ENCODE assay signal across 24 cellular contexts in the genomic region with DNA sequence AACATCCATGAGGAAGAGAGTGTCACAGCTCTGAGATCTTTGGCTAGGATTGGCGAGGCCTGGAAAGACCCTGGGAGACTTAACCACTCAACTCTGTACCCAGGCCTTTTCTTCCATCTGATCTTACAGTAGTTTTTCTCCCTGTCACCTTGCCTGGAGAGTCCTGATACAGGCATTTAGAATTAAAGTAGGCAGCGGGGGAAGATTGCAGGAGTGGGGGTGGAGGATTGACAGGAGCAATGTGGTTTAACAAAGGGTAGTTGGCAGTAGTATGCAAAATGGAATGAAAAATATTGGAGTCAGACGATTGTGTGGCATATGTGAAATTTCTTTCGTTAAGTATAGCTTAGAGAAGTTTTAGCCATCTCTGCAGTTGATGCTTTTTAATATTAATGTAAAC. TPM values are rescaled to one million over a fixed set of nuclear protein-coding genes. Genes with fewer than 3 reads are reported as not detected.
DNase-seq lines count a peak whose midpoint lies in the region; TF ChIP-seq lines count a peak whose summit lies in the region.
"Had no signal": no experiment of that assay in that cellular context is flagged by ENCODE, and none has a peak within 500 bp of the region (broad histone marks: within the 10 kb centered on the region; RNA-seq: fewer than 3 reads in every experiment).

No MANE protein-coding gene starts in this region.

- TF ChIP-seq CTCF in OCI-LY1 (IDR thresholded peaks at IDR 0.05; ENCODE audit: low read length) (no peak), chondrocyte (IDR thresholded peaks at IDR 0.05) (no peak)

- no peaks in the 10 kb centered on the region for H3K27me3 Mint-ChIP-seq in chondrocyte (ENCODE audit: low read depth)

- no peak overlapping the region for H2BK12ac ChIP-seq in trophoblast cell (ENCODE audit: low read length)

- H3K79me1 ChIP-seq in trophoblast cell (ENCODE audit: low read length): no peaks in the 10 kb centered on the region

- no peak overlapping the region for H2AFZ ChIP-seq in OCI-LY1 (ENCODE audit: low read length)
- no peak overlapping the region for H2AFZ ChIP-seq in trophoblast cell (ENCODE audit: insufficient read depth, low read length, poor library complexity)

- H3K4me3 ChIP-seq in BLaER1: no peak overlapping the region
- H3K4me3 ChIP-seq in OCI-LY1 (ENCODE audit: low read depth, low read length, poor library complexity, severe bottlenecking): no peak overlapping the region
- no peak overlapping the region for H3K4me3 ChIP-seq in trophoblast cell (ENCODE audit: low read depth, low read length)
- H3K4me3 ChIP-seq: A549, K562 had no signal

- no peaks in the 10 kb centered on the region; the same call in 1 of the 2 replicates for H3F3A ChIP-seq in OCI-LY1 (ENCODE audit: insufficient read depth, low read length)

- H4K91ac ChIP-seq in trophoblast cell (ENCODE audit: low read depth, low read length): no peak overlapping the region

- H3K9me3 ChIP-seq in BLaER1 (no peaks in the 10 kb centered on the region), OCI-LY1 (ENCODE audit: low read length) (no peaks in the 10 kb centered on the region), trophoblast cell (ENCODE audit: insufficient read depth, low read depth, low read length) (no peaks in the 10 kb centered on the region)
- H3K9me3 ChIP-seq: A549 had no signal

- H3K9me2 ChIP-seq in OCI-LY1 (ENCODE audit: low read depth, low read length): no peaks in the 10 kb centered on the region

- H3K4me1 ChIP-seq in BLaER1 (peaks cover 17% of the 10 kb centered on the region), OCI-LY1 (ENCODE audit: insufficient read depth, low read length, severe bottlenecking) (peaks cover 38% of the 10 kb centered on the region), trophoblast cell (ENCODE audit: control insufficient read depth in 1 of 2, insufficient read depth in 2 of 2, low read length in 2 of 2) (peaks cover 0 to 4% of the 10 kb centered on the region in 2 experiments)
- H3K4me1 ChIP-seq: A549 had no signal

- H3K23ac ChIP-seq in trophoblast cell (ENCODE audit: low read length): no peak overlapping the region

- DNase-seq in chondrocyte (ENCODE audit: low spot score) (no peak), trophoblast cell (no peak), RKO (ENCODE audit: low spot score) (no peak), NCI-H187 (lab: John Stamatoyannopoulos, UW) (no peak), NCI-H2171 treated with DMSO at 0.1 percent for 48 hours (lab: John Stamatoyannopoulos, UW) (no peak), 8988T (no peak)
- DNase-seq: AML-193; CD8-positive, alpha-beta memory T cell; DMS79 treated with DMSO at 0.1 percent for 48 hours; GF-D8; H9; MV-4-11; NCI-H1105; NCI-H146; NCI-H2029; NCI-H2227 treated with DMSO at 0.1 percent for 48 hours; NCI-H526 treated with DMSO at 0.1 percent for 48 hours; SIG-M5; T-cell had no signal

- peaks cover 6% of the 10 kb centered on the region for H3K4me1 Mint-ChIP-seq in chondrocyte (ENCODE audit: low read depth)
- H3K4me1 Mint-ChIP-seq: CD14-positive monocyte; CD8-positive, alpha-beta memory T cell; T-cell had no signal

- H3K27ac ChIP-seq in BLaER1: no peak overlapping the region
- no peak overlapping the region for H3K27ac ChIP-seq in OCI-LY1 (ENCODE audit: low read depth, low read length, poor library complexity, severe bottlenecking)
- H3K27ac ChIP-seq in trophoblast cell (ENCODE audit: low read depth, low read length): no peak overlapping the region
- H3K27ac ChIP-seq: A549 had no signal

- H3K9ac ChIP-seq in BLaER1 (no peak overlapping the region), OCI-LY1 (ENCODE audit: low read length) (no peak overlapping the region), trophoblast cell (ENCODE audit: low read length) (no peak overlapping the region)

- H3K4me2 ChIP-seq in BLaER1 (peak overlapping the region; percentile 23), OCI-LY1 (ENCODE audit: low read length) (peak overlapping the region; percentile 14; the same call in 1 of the 2 replicates), trophoblast cell (ENCODE audit: low read length) (no peak overlapping the region)
- H3K4me2 ChIP-seq: A549 had no signal

- H3K27ac Mint-ChIP-seq in chondrocyte (ENCODE audit: unreplicated experiment): peak overlapping the region; percentile 32
- H3K27ac Mint-ChIP-seq: CD14-positive monocyte; CD8-positive, alpha-beta memory T cell; T-cell had no signal

- H3K36me3 Mint-ChIP-seq in chondrocyte (ENCODE audit: low read depth): no peaks in the 10 kb centered on the region
- H3K36me3 Mint-ChIP-seq: CD14-positive monocyte had no signal

- H3K79me2 ChIP-seq in OCI-LY1 (ENCODE audit: insufficient read depth, low read length) (0 out of 2 replicates have a peak, but pooled peaks cover 6% of the 10 kb centered on the region), trophoblast cell (ENCODE audit: control insufficient read depth, insufficient read depth, low read length, poor library complexity) (no peaks in the 10 kb centered on the region)

- peaks cover under 1% of the 10 kb centered on the region; the same call in 1 of the 2 replicates for H4K20me1 ChIP-seq in BLaER1
- no peaks in the 10 kb centered on the region for H4K20me1 ChIP-seq in OCI-LY1 (ENCODE audit: insufficient read depth, low read length)

- no peak overlapping the region for H2AK5ac ChIP-seq in trophoblast cell (ENCODE audit: low read length)

- H3K14ac ChIP-seq in trophoblast cell (ENCODE audit: low read length): no peak overlapping the region

- H4K8ac ChIP-seq in trophoblast cell (ENCODE audit: low read depth, low read length): no peak overlapping the region

- H3K36me3 ChIP-seq in BLaER1 (no peaks in the 10 kb centered on the region), OCI-LY1 (ENCODE audit: insufficient read depth, low read length) (no peaks in the 10 kb centered on the region), trophoblast cell (ENCODE audit: control insufficient read depth in 1 of 2, insufficient read depth in 2 of 2, low read length in 2 of 2) (no peaks in the 10 kb centered on the region)

- H3K18ac ChIP-seq in trophoblast cell (ENCODE audit: low read length): no peak overlapping the region

- WGBS in trophoblast cell (ENCODE audit: extremely low coverage, insufficient coverage, insufficient read length): no CpG with 5 or more reads among the region's 4 CpGs

- no peak overlapping the region for H3K4me3 Mint-ChIP-seq in chondrocyte (ENCODE audit: unreplicated experiment)
- H3K4me3 Mint-ChIP-seq: CD14-positive monocyte; CD8-positive, alpha-beta memory T cell; H9; T-cell had no signal

- no peak overlapping the region for H2BK5ac ChIP-seq in trophoblast cell (ENCODE audit: low read depth, low read length, poor library complexity)

- no peaks in the 10 kb centered on the region for H3K9me3 Mint-ChIP-seq in chondrocyte (ENCODE audit: low read depth)
- H3K9me3 Mint-ChIP-seq: CD14-positive monocyte; CD8-positive, alpha-beta memory T cell; H9 had no signal

- no peak overlapping the region for H2BK120ac ChIP-seq in trophoblast cell (ENCODE audit: insufficient read depth, low read length, poor library complexity)

- no peak overlapping the region for H4K12ac ChIP-seq in trophoblast cell (ENCODE audit: low read depth, low read length)

- peak overlapping the region; percentile 79 for H3K4ac ChIP-seq in trophoblast cell (ENCODE audit: low read depth, low read length)

- no peaks in the 10 kb centered on the region for H3K27me3 ChIP-seq in BLaER1
- H3K27me3 ChIP-seq in OCI-LY1 (ENCODE audit: insufficient read depth, low read length): no peaks in the 10 kb centered on the region
- no peaks in the 10 kb centered on the region for H3K27me3 ChIP-seq in trophoblast cell (ENCODE audit: insufficient read depth, low read length)

RNA-seq across cellular contexts. Expression of gene TMEFF1, which starts 16.9 kb away (rescaled TPM):
- 1.3 to 3.1 TPM (median 3.0 TPM) in 3 replicates for total RNA-seq in chondrocyte
- polyA plus RNA-seq in trophoblast cell (2013): 5.7 and 6.8 TPM in 2 replicates
- polyA plus RNA-seq: CD14-positive monocyte; CD8-positive, alpha-beta memory T cell had no signal
